In the genomic region with DNA sequence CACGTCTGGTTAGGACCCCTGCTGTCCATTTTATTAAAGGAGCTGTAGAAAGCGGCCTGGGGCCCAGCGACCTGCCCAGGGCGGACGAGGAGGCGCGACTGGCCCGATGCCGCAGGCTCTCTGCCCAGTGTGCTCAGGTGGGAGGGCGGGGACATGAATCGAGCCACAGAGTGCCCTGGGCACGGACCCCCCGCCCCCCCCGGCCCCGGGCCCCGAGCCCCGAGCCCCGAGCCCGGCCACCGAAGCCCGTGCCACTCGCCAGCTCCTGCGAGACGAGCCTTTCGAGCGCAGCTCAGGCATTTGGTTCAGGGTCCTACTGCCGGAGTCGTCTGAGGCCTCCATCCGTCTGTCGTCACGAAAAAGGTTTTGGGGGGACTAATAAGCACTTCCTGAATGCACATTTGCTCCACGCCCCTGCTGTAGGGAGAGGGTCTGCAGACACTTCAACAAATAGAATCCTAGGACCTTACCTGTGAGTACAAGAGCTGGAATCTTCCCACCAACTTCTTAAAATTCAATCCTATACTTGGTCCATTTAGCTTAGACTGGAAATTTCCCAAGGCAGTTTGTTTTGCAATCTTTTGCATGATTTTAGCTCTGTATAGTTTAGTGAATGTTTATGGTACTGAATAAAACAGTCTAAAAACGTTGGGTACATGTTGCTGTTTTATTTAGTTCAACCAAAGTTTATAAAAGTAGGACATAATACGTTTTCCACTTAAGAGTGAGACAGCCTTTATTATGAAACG, we compare ENCODE assay signal across 1 cellular context.
TF ChIP-seq lines count a peak whose summit lies in the region.

No MANE protein-coding gene starts in this region.

TF ChIP-seq in K562, 482 proteins besides CTCF, POLR2A, EP300 and RAD21 (continued from another document and continues in another):
- no peak for TF ChIP-seq CBX5 (IDR thresholded peaks at IDR 0.05; ENCODE audit: borderline replicate concordance, low read depth)
- TF ChIP-seq CXXC5 (CRISPR knock-in tag; IDR thresholded peaks at IDR 0.05), result peak; percentile 10; the same call in 1 of the 2 replicates
- no peak for TF ChIP-seq BCL6 (CRISPR knock-in tag; IDR thresholded peaks at IDR 0.05)
- TF ChIP-seq, protein P1, sequence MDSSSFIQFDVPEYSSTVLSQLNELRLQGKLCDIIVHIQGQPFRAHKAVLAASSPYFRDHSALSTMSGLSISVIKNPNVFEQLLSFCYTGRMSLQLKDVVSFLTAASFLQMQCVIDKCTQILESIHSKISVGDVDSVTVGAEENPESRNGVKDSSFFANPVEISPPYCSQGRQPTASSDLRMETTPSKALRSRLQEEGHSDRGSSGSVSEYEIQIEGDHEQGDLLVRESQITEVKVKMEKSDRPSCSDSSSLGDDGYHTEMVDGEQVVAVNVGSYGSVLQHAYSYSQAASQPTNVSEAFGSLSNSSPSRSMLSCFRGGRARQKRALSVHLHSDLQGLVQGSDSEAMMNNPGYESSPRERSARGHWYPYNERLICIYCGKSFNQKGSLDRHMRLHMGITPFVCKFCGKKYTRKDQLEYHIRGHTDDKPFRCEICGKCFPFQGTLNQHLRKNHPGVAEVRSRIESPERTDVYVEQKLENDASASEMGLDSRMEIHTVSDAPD (CRISPR knock-in tag; IDR thresholded peaks at IDR 0.05), result no peak
- TF ChIP-seq ZNF584 (CRISPR knock-in tag; IDR thresholded peaks at IDR 0.05; ENCODE audit: low read depth), result no peak
- no peak for TF ChIP-seq ZNF707 (CRISPR knock-in tag; conservative IDR thresholded peaks at IDR 0.05)
- TF ChIP-seq SMARCB1 (IDR thresholded peaks at IDR 0.05; ENCODE audit: insufficient read length, low read depth), result no peak
- TF ChIP-seq RBM14 (IDR thresholded peaks at IDR 0.05; ENCODE audit: borderline replicate concordance, insufficient read depth, low read depth, low read length), result no peak
- TF ChIP-seq, protein P2, sequence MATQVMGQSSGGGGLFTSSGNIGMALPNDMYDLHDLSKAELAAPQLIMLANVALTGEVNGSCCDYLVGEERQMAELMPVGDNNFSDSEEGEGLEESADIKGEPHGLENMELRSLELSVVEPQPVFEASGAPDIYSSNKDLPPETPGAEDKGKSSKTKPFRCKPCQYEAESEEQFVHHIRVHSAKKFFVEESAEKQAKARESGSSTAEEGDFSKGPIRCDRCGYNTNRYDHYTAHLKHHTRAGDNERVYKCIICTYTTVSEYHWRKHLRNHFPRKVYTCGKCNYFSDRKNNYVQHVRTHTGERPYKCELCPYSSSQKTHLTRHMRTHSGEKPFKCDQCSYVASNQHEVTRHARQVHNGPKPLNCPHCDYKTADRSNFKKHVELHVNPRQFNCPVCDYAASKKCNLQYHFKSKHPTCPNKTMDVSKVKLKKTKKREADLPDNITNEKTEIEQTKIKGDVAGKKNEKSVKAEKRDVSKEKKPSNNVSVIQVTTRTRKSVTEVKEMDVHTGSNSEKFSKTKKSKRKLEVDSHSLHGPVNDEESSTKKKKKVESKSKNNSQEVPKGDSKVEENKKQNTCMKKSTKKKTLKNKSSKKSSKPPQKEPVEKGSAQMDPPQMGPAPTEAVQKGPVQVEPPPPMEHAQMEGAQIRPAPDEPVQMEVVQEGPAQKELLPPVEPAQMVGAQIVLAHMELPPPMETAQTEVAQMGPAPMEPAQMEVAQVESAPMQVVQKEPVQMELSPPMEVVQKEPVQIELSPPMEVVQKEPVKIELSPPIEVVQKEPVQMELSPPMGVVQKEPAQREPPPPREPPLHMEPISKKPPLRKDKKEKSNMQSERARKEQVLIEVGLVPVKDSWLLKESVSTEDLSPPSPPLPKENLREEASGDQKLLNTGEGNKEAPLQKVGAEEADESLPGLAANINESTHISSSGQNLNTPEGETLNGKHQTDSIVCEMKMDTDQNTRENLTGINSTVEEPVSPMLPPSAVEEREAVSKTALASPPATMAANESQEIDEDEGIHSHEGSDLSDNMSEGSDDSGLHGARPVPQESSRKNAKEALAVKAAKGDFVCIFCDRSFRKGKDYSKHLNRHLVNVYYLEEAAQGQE (CRISPR knock-in tag; IDR thresholded peaks at IDR 0.05; ENCODE audit: low read depth), result no peak
- no peak for TF ChIP-seq DMBX1 (CRISPR knock-in tag; IDR thresholded peaks at IDR 0.05; ENCODE audit: borderline replicate concordance)
- TF ChIP-seq, protein P3, sequence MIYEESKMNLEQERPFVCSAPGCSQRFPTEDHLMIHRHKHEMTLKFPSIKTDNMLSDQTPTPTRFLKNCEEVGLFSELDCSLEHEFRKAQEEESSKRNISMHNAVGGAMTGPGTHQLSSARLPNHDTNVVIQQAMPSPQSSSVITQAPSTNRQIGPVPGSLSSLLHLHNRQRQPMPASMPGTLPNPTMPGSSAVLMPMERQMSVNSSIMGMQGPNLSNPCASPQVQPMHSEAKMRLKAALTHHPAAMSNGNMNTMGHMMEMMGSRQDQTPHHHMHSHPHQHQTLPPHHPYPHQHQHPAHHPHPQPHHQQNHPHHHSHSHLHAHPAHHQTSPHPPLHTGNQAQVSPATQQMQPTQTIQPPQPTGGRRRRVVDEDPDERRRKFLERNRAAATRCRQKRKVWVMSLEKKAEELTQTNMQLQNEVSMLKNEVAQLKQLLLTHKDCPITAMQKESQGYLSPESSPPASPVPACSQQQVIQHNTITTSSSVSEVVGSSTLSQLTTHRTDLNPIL (CRISPR knock-in tag; IDR thresholded peaks at IDR 0.05), result no peak
- no peak for TF ChIP-seq NR4A1 (CRISPR knock-in tag; IDR thresholded peaks at IDR 0.05)
- TF ChIP-seq NR4A1 (tag; IDR thresholded peaks at IDR 0.05), result no peak
- no peak for TF ChIP-seq SNRNP70 (optimal IDR thresholded peaks at IDR 0.05; ENCODE audit: low read depth, low read length)
- TF ChIP-seq THRAP3 (IDR thresholded peaks at IDR 0.05; ENCODE audit: borderline replicate concordance), result no peak
- no peak for TF ChIP-seq SMARCA5 (IDR thresholded peaks at IDR 0.05)
- TF ChIP-seq, protein P4, sequence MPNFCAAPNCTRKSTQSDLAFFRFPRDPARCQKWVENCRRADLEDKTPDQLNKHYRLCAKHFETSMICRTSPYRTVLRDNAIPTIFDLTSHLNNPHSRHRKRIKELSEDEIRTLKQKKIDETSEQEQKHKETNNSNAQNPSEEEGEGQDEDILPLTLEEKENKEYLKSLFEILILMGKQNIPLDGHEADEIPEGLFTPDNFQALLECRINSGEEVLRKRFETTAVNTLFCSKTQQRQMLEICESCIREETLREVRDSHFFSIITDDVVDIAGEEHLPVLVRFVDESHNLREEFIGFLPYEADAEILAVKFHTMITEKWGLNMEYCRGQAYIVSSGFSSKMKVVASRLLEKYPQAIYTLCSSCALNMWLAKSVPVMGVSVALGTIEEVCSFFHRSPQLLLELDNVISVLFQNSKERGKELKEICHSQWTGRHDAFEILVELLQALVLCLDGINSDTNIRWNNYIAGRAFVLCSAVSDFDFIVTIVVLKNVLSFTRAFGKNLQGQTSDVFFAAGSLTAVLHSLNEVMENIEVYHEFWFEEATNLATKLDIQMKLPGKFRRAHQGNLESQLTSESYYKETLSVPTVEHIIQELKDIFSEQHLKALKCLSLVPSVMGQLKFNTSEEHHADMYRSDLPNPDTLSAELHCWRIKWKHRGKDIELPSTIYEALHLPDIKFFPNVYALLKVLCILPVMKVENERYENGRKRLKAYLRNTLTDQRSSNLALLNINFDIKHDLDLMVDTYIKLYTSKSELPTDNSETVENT (CRISPR knock-in tag; IDR thresholded peaks at IDR 0.05), result no peak
- TF ChIP-seq, protein P5, sequence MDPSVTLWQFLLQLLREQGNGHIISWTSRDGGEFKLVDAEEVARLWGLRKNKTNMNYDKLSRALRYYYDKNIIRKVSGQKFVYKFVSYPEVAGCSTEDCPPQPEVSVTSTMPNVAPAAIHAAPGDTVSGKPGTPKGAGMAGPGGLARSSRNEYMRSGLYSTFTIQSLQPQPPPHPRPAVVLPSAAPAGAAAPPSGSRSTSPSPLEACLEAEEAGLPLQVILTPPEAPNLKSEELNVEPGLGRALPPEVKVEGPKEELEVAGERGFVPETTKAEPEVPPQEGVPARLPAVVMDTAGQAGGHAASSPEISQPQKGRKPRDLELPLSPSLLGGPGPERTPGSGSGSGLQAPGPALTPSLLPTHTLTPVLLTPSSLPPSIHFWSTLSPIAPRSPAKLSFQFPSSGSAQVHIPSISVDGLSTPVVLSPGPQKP (CRISPR knock-in tag; IDR thresholded peaks at IDR 0.05), result no peak
- TF ChIP-seq TOE1 (IDR thresholded peaks at IDR 0.05; ENCODE audit: borderline replicate concordance), result no peak
- TF ChIP-seq TOE1 (CRISPR knock-in tag; IDR thresholded peaks at IDR 0.05; ENCODE audit: borderline replicate concordance, low read depth), result no peak
- no peak for TF ChIP-seq ZNF699 (CRISPR knock-in tag; IDR thresholded peaks at IDR 0.05; ENCODE audit: insufficient replicate concordance)
- TF ChIP-seq, protein P6, sequence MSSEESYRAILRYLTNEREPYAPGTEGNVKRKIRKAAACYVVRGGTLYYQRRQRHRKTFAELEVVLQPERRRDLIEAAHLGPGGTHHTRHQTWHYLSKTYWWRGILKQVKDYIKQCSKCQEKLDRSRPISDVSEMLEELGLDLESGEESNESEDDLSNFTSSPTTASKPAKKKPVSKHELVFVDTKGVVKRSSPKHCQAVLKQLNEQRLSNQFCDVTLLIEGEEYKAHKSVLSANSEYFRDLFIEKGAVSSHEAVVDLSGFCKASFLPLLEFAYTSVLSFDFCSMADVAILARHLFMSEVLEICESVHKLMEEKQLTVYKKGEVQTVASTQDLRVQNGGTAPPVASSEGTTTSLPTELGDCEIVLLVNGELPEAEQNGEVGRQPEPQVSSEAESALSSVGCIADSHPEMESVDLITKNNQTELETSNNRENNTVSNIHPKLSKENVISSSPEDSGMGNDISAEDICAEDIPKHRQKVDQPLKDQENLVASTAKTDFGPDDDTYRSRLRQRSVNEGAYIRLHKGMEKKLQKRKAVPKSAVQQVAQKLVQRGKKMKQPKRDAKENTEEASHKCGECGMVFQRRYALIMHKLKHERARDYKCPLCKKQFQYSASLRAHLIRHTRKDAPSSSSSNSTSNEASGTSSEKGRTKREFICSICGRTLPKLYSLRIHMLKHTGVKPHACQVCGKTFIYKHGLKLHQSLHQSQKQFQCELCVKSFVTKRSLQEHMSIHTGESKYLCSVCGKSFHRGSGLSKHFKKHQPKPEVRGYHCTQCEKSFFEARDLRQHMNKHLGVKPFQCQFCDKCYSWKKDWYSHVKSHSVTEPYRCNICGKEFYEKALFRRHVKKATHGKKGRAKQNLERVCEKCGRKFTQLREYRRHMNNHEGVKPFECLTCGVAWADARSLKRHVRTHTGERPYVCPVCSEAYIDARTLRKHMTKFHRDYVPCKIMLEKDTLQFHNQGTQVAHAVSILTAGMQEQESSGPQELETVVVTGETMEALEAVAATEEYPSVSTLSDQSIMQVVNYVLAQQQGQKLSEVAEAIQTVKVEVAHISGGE (CRISPR knock-in tag; IDR thresholded peaks at IDR 0.05), result peak in 1 of 3 experiments; percentile 15; a peak in 1 of 6 replicates
- no peak for TF ChIP-seq ZNF695 (CRISPR knock-in tag; IDR thresholded peaks at IDR 0.05)
- TF ChIP-seq PYGO2 (tag; IDR thresholded peaks at IDR 0.05), result no peak
- TF ChIP-seq IFI16 (CRISPR knock-in tag; IDR thresholded peaks at IDR 0.05), result no peak
- peak; percentile 2 for TF ChIP-seq FUS (optimal IDR thresholded peaks at IDR 0.05; ENCODE audit: low read depth, low read length)
- no peak for TF ChIP-seq ZNF3 (CRISPR knock-in tag; IDR thresholded peaks at IDR 0.05)
- 0 out of 2 replicates have a peak, but pooled peaks have one; percentile 42 for TF ChIP-seq PHB (CRISPR knock-in tag; IDR thresholded peaks at IDR 0.05)
- TF ChIP-seq SAFB (IDR thresholded peaks at IDR 0.05; ENCODE audit: borderline replicate concordance, low read depth, low read length), result no peak
- no peak for TF ChIP-seq MCM7 (IDR thresholded peaks at IDR 0.05)
- TF ChIP-seq, protein P7, sequence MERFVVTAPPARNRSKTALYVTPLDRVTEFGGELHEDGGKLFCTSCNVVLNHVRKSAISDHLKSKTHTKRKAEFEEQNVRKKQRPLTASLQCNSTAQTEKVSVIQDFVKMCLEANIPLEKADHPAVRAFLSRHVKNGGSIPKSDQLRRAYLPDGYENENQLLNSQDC (CRISPR knock-in tag; IDR thresholded peaks at IDR 0.05), result no peak
- peak; percentile 78 for TF ChIP-seq CHD1 (IDR thresholded peaks at IDR 0.05; ENCODE audit: low read length)
- no peak for TF ChIP-seq ZNF41 (CRISPR knock-in tag; conservative IDR thresholded peaks at IDR 0.05)
- no peak for TF ChIP-seq SMARCA4 (IDR thresholded peaks at IDR 0.05)
- TF ChIP-seq, protein P8, sequence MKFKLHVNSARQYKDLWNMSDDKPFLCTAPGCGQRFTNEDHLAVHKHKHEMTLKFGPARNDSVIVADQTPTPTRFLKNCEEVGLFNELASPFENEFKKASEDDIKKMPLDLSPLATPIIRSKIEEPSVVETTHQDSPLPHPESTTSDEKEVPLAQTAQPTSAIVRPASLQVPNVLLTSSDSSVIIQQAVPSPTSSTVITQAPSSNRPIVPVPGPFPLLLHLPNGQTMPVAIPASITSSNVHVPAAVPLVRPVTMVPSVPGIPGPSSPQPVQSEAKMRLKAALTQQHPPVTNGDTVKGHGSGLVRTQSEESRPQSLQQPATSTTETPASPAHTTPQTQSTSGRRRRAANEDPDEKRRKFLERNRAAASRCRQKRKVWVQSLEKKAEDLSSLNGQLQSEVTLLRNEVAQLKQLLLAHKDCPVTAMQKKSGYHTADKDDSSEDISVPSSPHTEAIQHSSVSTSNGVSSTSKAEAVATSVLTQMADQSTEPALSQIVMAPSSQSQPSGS (CRISPR knock-in tag; IDR thresholded peaks at IDR 0.05), result no peak
- TF ChIP-seq ARNT (IDR thresholded peaks at IDR 0.05), result no peak
- TF ChIP-seq KLF6 (CRISPR knock-in tag; IDR thresholded peaks at IDR 0.05; ENCODE audit: borderline replicate concordance), result no peak
- 0 out of 2 replicates have a peak, but pooled peaks have one; percentile 42 for TF ChIP-seq FOXK1 (CRISPR knock-in tag; IDR thresholded peaks at IDR 0.05; ENCODE audit: borderline replicate concordance)
- TF ChIP-seq NUFIP1 (IDR thresholded peaks at IDR 0.05; ENCODE audit: partially characterized antibody), result no peak
- TF ChIP-seq, protein P9, sequence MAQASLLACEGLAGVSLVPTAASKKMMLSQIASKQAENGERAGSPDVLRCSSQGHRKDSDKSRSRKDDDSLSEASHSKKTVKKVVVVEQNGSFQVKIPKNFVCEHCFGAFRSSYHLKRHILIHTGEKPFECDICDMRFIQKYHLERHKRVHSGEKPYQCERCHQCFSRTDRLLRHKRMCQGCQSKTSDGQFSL (CRISPR knock-in tag; IDR thresholded peaks at IDR 0.05), result no peak
- TF ChIP-seq, protein P9 (tag; IDR thresholded peaks at IDR 0.05), result peak in 1 of 2 experiments; percentile 67; a peak in 1 of 4 replicates
- TF ChIP-seq RBM17 (IDR thresholded peaks at IDR 0.05; ENCODE audit: borderline replicate concordance, low read depth, low read length), result no peak
- no peak for TF ChIP-seq ZNF133 (CRISPR knock-in tag; IDR thresholded peaks at IDR 0.05)
- no peak for TF ChIP-seq MYBL2 (IDR thresholded peaks at IDR 0.05; ENCODE audit: low read depth)
- TF ChIP-seq MYBL2 (CRISPR knock-in tag; IDR thresholded peaks at IDR 0.05; ENCODE audit: borderline replicate concordance), result no peak
- TF ChIP-seq, protein P10, sequence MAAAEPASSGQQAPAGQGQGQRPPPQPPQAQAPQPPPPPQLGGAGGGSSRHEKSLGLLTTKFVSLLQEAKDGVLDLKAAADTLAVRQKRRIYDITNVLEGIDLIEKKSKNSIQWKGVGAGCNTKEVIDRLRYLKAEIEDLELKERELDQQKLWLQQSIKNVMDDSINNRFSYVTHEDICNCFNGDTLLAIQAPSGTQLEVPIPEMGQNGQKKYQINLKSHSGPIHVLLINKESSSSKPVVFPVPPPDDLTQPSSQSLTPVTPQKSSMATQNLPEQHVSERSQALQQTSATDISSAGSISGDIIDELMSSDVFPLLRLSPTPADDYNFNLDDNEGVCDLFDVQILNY (CRISPR knock-in tag; IDR thresholded peaks at IDR 0.05), result no peak
- no peak for TF ChIP-seq PURB (CRISPR knock-in tag; IDR thresholded peaks at IDR 0.05; ENCODE audit: low read depth)
- no peak for TF ChIP-seq ZNF436 (CRISPR knock-in tag; IDR thresholded peaks at IDR 0.05)
- TF ChIP-seq MXI1 (IDR thresholded peaks at IDR 0.05; ENCODE audit: low read depth, low read length), result no peak
